Comparison of ENCODE assay signal across 28 cellular contexts in genomic region chr4:47391256-47391655, GRCh38.
DNase-seq lines count a peak whose midpoint lies in the region; ATAC-seq and FAIRE-seq lines count a peak whose summit lies in the region.
"Had no signal": no experiment of that assay in that cellular context is flagged by ENCODE, and none has a peak within 500 bp of the region (broad histone marks: within the 10 kb centered on the region; RNA-seq: fewer than 3 reads in every experiment).

No MANE protein-coding gene starts in this region.

- no peak for DNase-seq in GM19239 (ENCODE audit: insufficient read length, low spot score)
- DNase-seq: activated CD4-positive, alpha-beta T cell treated with anti-CD3 and anti-CD28 coated beads for 4 hours; activated naive CD4-positive, alpha-beta T cell treated with Interleukin-2 at 50 U/mL for 16 hours; activated T-cell treated with anti-CD3 and anti-CD28 coated beads, Interleukin-2, amount 50 U/mL, for 48 hours; brain microvascular endothelial cell; C1 segment of cervical spinal cord; Calu3; foreskin keratinocyte; HCEC 1CT; heart right ventricle; mesendoderm; NCI-H1092; NCI-H2029; NCI-H226; NCI-H774; stimulated activated CD8-positive, alpha-beta memory T cell treated with anti-CD3 and anti-CD28 coated beads, Interleukin-4, amount 100 ng/mL, for 48 hours; stomach; tibial artery had no signal

- FAIRE-seq in GM19239 (lab: Jason Lieb, UNC): no peak

- peak; percentile 85 for ATAC-seq in GM18502 (IDR thresholded peaks at IDR 0.05; ENCODE audit: poor library complexity, unreplicated experiment)
- ATAC-seq in GM19035 (IDR thresholded peaks at IDR 0.05; ENCODE audit: unreplicated experiment): peak; percentile 71
- ATAC-seq in HG02884 (IDR thresholded peaks at IDR 0.05; ENCODE audit: unreplicated experiment): peak; percentile 84
- ATAC-seq in HG03565 (IDR thresholded peaks at IDR 0.05; ENCODE audit: unreplicated experiment): peak; percentile 76
- ATAC-seq in HG03571 (IDR thresholded peaks at IDR 0.05; ENCODE audit: unreplicated experiment): no peak
- no peak for ATAC-seq in HG02840 (IDR thresholded peaks at IDR 0.05; ENCODE audit: low FRiP score, unreplicated experiment)
- no peak for ATAC-seq in GM19324 (IDR thresholded peaks at IDR 0.05; ENCODE audit: low FRiP score, unreplicated experiment)
- ATAC-seq: esophagus mucosa, foreskin keratinocyte, heart right ventricle, left lobe of liver, SK-N-SH treated with all-trans-retinoic acid at 6 μM for 48 hours had no signal

Comparison
In these comparisons a context has a peak if more than half of its experiments do, and no peak if none do; other contexts are left out.
1. ATAC-seq: peak in GM18502 (single experiment), GM19035 (single experiment), HG02884 (single experiment) and HG03565 (single experiment); none in HG03571 (single experiment), HG02840 (single experiment) and GM19324 (single experiment).